ENCODE assay signal across 8 cellular contexts in the genomic region with DNA sequence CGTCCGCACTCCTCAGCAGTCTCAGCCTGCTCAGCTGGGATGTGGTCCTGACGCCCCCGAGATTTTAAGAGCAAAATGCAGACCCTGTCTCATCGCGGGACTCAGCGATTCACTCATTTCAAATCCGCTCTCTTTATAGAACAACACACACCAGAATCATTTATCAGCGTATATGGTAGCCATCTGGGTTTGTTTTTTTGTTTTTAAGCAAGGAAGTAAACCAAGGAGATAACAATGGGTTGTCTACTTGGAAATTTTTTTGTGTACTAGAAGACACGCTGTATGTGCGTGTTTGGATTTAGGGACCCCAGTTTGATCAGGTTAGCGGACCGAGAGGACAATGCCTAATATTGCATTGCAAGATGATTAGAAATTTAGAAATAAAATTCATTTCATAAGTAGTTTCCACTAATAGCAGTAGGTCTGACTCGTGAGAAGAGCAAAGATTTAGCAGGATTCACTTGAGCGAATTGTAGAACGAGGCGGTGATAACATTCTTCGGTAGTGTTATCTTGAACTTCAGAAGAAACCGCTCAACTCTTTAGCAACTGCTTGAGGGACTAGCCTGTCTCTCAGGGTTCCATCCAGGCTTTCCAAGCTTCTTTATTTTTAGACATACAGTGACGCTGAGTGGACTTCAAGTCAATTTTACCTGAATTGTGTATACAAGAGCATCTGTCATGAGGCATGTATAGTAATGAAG. TPM values are rescaled to one million over a fixed set of nuclear protein-coding genes. Genes with fewer than 3 reads are reported as not detected.
DNase-seq lines count a peak whose midpoint lies in the region; ATAC-seq and TF ChIP-seq lines count a peak whose summit lies in the region.

No MANE protein-coding gene starts in this region.

- TF ChIP-seq CTCF in Caco-2 (IDR thresholded peaks at IDR 0.05; ENCODE audit: insufficient read depth in 1 of 2, low read depth in 1 of 2, low read length in 1 of 2, severe bottlenecking in 1 of 2, unreplicated experiment in 1 of 2) (no peak), esophagus muscularis mucosa (IDR thresholded peaks at IDR 0.05) (no peak), osteoblast (IDR thresholded peaks at IDR 0.05; ENCODE audit: extremely low read depth, low read depth, low read length) (no peak)

- no peaks in the 10 kb centered on the region for H3K9me3 Mint-ChIP-seq in Caco-2 (ENCODE audit: unreplicated experiment)

- H3K79me2 ChIP-seq in osteoblast (ENCODE audit: insufficient read depth, low read length): peaks cover 92% of the 10 kb centered on the region

- H3K4me1 Mint-ChIP-seq in Caco-2 (ENCODE audit: low read depth, unreplicated experiment): no peaks in the 10 kb centered on the region

- H3K36me3 ChIP-seq in Caco-2 (ENCODE audit: control insufficient read depth, insufficient read depth, low read length): no peaks in the 10 kb centered on the region; the same call in 1 of the 2 replicates
- no peaks in the 10 kb centered on the region for H3K36me3 ChIP-seq in esophagus muscularis mucosa
- H3K36me3 ChIP-seq in osteoblast (ENCODE audit: insufficient read depth, low read length): peaks cover 5% of the 10 kb centered on the region

- ATAC-seq in GM19324 (IDR thresholded peaks at IDR 0.05; ENCODE audit: low FRiP score, unreplicated experiment): peak; percentile 20
- ATAC-seq in HG03354 (IDR thresholded peaks at IDR 0.05; ENCODE audit: poor library complexity, severe bottlenecking, unreplicated experiment): peak; percentile 18

- WGBS in esophagus muscularis mucosa: 1% methylated on average over 20 of the region's 20 CpGs

- H3K27ac Mint-ChIP-seq in Caco-2 (ENCODE audit: unreplicated experiment): peak overlapping the region; percentile 98

- peak overlapping the region; percentile 95 for H3K4me2 ChIP-seq in osteoblast (ENCODE audit: insufficient read depth, low read length)

- peaks cover 11% of the 10 kb centered on the region for H4K20me1 ChIP-seq in osteoblast (ENCODE audit: insufficient read depth, low read length)

- H2AFZ ChIP-seq in osteoblast (ENCODE audit: low read length): peak overlapping the region; percentile 96

- DNase-seq in Caco-2 (peak in 1 of 2 experiments; percentile 30), SW480 (ENCODE audit: low spot score) (peak; percentile 21), esophagus muscularis mucosa (ENCODE audit: extremely low spot score) (no peak), osteoblast (ENCODE audit: insufficient read length, low spot score, missing footprints) (peak; percentile 38), NK-92 (lab: John Stamatoyannopoulos, UW; ENCODE audit: unreplicated experiment) (no peak), HuH-7.5 (ENCODE audit: low spot score) (no peak)

- no peaks in the 10 kb centered on the region for H3K27me3 ChIP-seq in Caco-2 (replicated peaks; ENCODE audit: control insufficient read depth, insufficient read depth, low read length)
- H3K27me3 ChIP-seq in esophagus muscularis mucosa: no peaks in the 10 kb centered on the region
- H3K27me3 ChIP-seq in osteoblast (ENCODE audit: insufficient read depth, low read length): no peaks in the 10 kb centered on the region

- H3K4me1 ChIP-seq in Caco-2 (peaks cover 7% of the 10 kb centered on the region; the same call in 1 of the 2 replicates), esophagus muscularis mucosa (peaks cover 44 to 50% (median 47%) of the 10 kb centered on the region in 4 donors), osteoblast (ENCODE audit: insufficient read depth, low read length) (peaks cover 17% of the 10 kb centered on the region)

- intact Hi-C loops in Caco-2 (cut with micrococcal nuclease; ENCODE audit: unreplicated experiment) (loop anchor here (5.0 to 10.0 kb wide), 2 partner anchors 66 to 429 kb away; no protein-coding TSS in a partner anchor), esophagus muscularis mucosa (cut with DNase I) (no loop called here)

- POLR2A ChIA-PET in Caco-2 (lab: Charles Lee): no interaction called here

- peak overlapping the region; percentile 60 for H3K4me3 ChIP-seq in Caco-2 (ENCODE audit: low read depth, low read length)
- H3K4me3 ChIP-seq in esophagus muscularis mucosa: peak overlapping the region; percentile 77 to 97 (median 81)
- H3K4me3 ChIP-seq in osteoblast (ENCODE audit: insufficient read depth, low read length): peak overlapping the region; percentile 79

- H3K27ac ChIP-seq in esophagus muscularis mucosa (replicated peaks in 1 of 4) (peak overlapping the region; percentile 95 to 99 (median 97)), osteoblast (ENCODE audit: low read depth, low read length) (peak overlapping the region; percentile 86)

- no peaks in the 10 kb centered on the region for H3K27me3 Mint-ChIP-seq in Caco-2 (ENCODE audit: insufficient read depth, unreplicated experiment)

- CTCF ChIA-PET in Caco-2 (lab: Charles Lee): no interaction called here

- no TSS peak for BruUV-seq in Caco-2 (replicated peaks; lab: Mats Ljungman, UMichigan)

- peak overlapping the region; percentile 92 for H3K4me3 Mint-ChIP-seq in Caco-2 (ENCODE audit: unreplicated experiment)

- no peak for TF ChIP-seq EP300 in esophagus muscularis mucosa (IDR thresholded peaks at IDR 0.05)

- peaks cover 36% of the 10 kb centered on the region for H3K36me3 Mint-ChIP-seq in Caco-2 (ENCODE audit: insufficient read depth, unreplicated experiment)

- no peaks in the 10 kb centered on the region for H3K9me3 ChIP-seq in Caco-2
- no peaks in the 10 kb centered on the region for H3K9me3 ChIP-seq in esophagus muscularis mucosa
- H3K9me3 ChIP-seq in osteoblast (ENCODE audit: low read depth, low read length): no peaks in the 10 kb centered on the region

- TF ChIP-seq POLR2A in esophagus muscularis mucosa (IDR thresholded peaks at IDR 0.05; ENCODE audit: low read depth): no peak

RNA-seq across cellular contexts. Expression of a gene that starts 1.3 kb away (rescaled TPM):
- total RNA-seq in Caco-2 (2022): 17.4 and 20.3 TPM in 2 replicates
- total RNA-seq in esophagus muscularis mucosa: 10 to 100 TPM; 17.6 to 23.7 (median 19.6) TPM
- total RNA-seq in osteoblast: 28.0 and 28.6 TPM in 2 replicates

RNA-seq across cellular contexts. Expression of a gene that starts 1.3 kb away (rescaled TPM):
- total RNA-seq in Caco-2 (2022) (156 and 175 TPM in 2 replicates), esophagus muscularis mucosa (100 to 1,000 TPM; 105 to 213 (median 136) TPM), osteoblast (36.2 and 43.9 TPM in 2 replicates)

Comparison
In these comparisons a context has a peak if more than half of its experiments do, and no peak if none do; other contexts are left out.
1. DNase-seq: peak in SW480 (single experiment) and osteoblast (single experiment); none in esophagus muscularis mucosa (single experiment), NK-92 (single experiment) and HuH-7.5 (single experiment).
2. Peak in every context shown above with its lines, with median percentiles within 50 percentile points of each other: H3K4me3 ChIP-seq.